ENCODE assay signal across 21 cellular contexts in genomic region chr14:101221549-101222160, GRCh38.
A peak's percentile ranks its signal among the peaks of the same experiment; 100 is the strongest.
DNase-seq lines count a peak whose midpoint lies in the region; ATAC-seq, FAIRE-seq and TF ChIP-seq lines count a peak whose summit lies in the region.
"Had no signal": no experiment of that assay in that cellular context is flagged by ENCODE, and none has a peak within 500 bp of the region (broad histone marks: within the 10 kb centered on the region; RNA-seq: fewer than 3 reads in every experiment).

No MANE protein-coding gene starts in this region.

- ATAC-seq in HG02840 (IDR thresholded peaks at IDR 0.05; ENCODE audit: low FRiP score, unreplicated experiment): no peak

- TF ChIP-seq CTCF in H1 (IDR thresholded peaks at IDR 0.05; ENCODE audit: control extremely low read depth in 1 of 3, insufficient read depth in 1 of 3, low read depth in 1 of 3, low read length in 3 of 3) (no peak), nephron (IDR thresholded peaks at IDR 0.05; ENCODE audit: unreplicated experiment in 3 of 3) (no peak), type B pancreatic cell (conservative IDR thresholded peaks at IDR 0.05) (no peak), MCF 10A (IDR thresholded peaks at IDR 0.05; ENCODE audit: unreplicated experiment) (no peak)

- no peak overlapping the region for H3K4ac ChIP-seq in H1 (replicated peaks; ENCODE audit: insufficient read length, low read depth, low read length)

- intact Hi-C loops in MCF 10A (cut with micrococcal nuclease): no loop called here

- TF ChIP-seq RAD21 in H1 (IDR thresholded peaks at IDR 0.05 in 1 of 2, conservative IDR thresholded peaks at IDR 0.05 in 1 of 2; ENCODE audit: low read depth in 2 of 2, low read length in 2 of 2): no peak

- no peak overlapping the region for H3K4me3 Mint-ChIP-seq in nephron
- H3K4me3 Mint-ChIP-seq in type B pancreatic cell: no peak overlapping the region
- H3K4me3 Mint-ChIP-seq in MCF 10A (ENCODE audit: unreplicated experiment): no peak overlapping the region
- H3K4me3 Mint-ChIP-seq: CD8-positive, alpha-beta memory T cell had no signal

- no peak overlapping the region for H2AFZ ChIP-seq in H1 (ENCODE audit: low read length)

- no peak overlapping the region for H2BK15ac ChIP-seq in H1 (ENCODE audit: low read length)

- WGBS in H1 (ENCODE audit: extremely low coverage in 1 of 2, insufficient coverage in 1 of 2, insufficient read length in 1 of 2, insufficient replicate concordance in 2 of 2, low coverage in 1 of 2, low lambda C conversion rate in 2 of 2, missing lambda C conversion rate in 1 of 2), 2 experiments: 93% methylated on average over 10 of the region's 10 CpGs; no CpG with 5 or more reads in 1 of the 2 experiments

- H3K4me1 Mint-ChIP-seq in nephron (peaks cover 54% of the 10 kb centered on the region), type B pancreatic cell (ENCODE audit: unreplicated experiment) (peaks cover 26% of the 10 kb centered on the region), MCF 10A (ENCODE audit: insufficient read depth, unreplicated experiment) (no peaks in the 10 kb centered on the region)
- H3K4me1 Mint-ChIP-seq: CD8-positive, alpha-beta memory T cell had no signal

- no peak overlapping the region for H2AK5ac ChIP-seq in H1 (ENCODE audit: low read depth, low read length)

- H2BK20ac ChIP-seq in H1 (ENCODE audit: low read length): no peak overlapping the region

- no peaks in the 10 kb centered on the region for H3K9me3 ChIP-seq in H1 (ENCODE audit: insufficient read depth in 2 of 2, low read depth in 1 of 2, low read length in 1 of 2)
- H3K9me3 ChIP-seq: HAP-1 had no signal

- H3K9ac ChIP-seq in H1 (replicated peaks in 1 of 4; ENCODE audit: extremely low read depth in 1 of 4, low read depth in 3 of 4, low read length in 3 of 4): no peak overlapping the region
- H3K9ac ChIP-seq: BLaER1 treated with 17β-estradiol and CSF1 and Interleukin-3, amounts not matched to agents 10 nM and 100 nM had no signal

- no peak overlapping the region for H2BK12ac ChIP-seq in H1 (ENCODE audit: low read depth, low read length)

- no peak overlapping the region for H3K56ac ChIP-seq in H1 (replicated peaks; ENCODE audit: insufficient read length, low read depth, low read length)

- FAIRE-seq in H1 (lab: Jason Lieb, UNC): no peak

- H3K18ac ChIP-seq in H1 (ENCODE audit: extremely low read depth, low read length): no peak overlapping the region

- no TSS peak for BruUV-seq in MCF 10A (replicated peaks; lab: Mats Ljungman, UMichigan)

- TF ChIP-seq EP300 in H1 (IDR thresholded peaks at IDR 0.05; ENCODE audit: borderline replicate concordance in 1 of 2, low read depth in 2 of 2, low read length in 2 of 2): no peak

- no peak overlapping the region for H3K27ac ChIP-seq in H1 (ENCODE audit: low read depth, low read length)
- H3K27ac ChIP-seq: BLaER1 treated with 17β-estradiol and CSF1 and Interleukin-3, amounts not matched to agents 10 nM and 100 nM; HL-60 had no signal

- CTCF ChIA-PET in H1 (lab: Charles Lee; ENCODE audit: partially characterized antibody): interaction anchor here (0.6 to 2.2 kb wide), 5 partner anchors 14 to 566 kb away, joined by 3 to 5 read pairs (median 4); no protein-coding TSS in a partner anchor
- CTCF ChIA-PET in MCF 10A (lab: Yijun Ruan, JAX): interaction anchor here (2.4 kb wide), 1 partner anchor 14 kb away, joined by 12 read pairs; no protein-coding TSS in a partner anchor

- no peaks in the 10 kb centered on the region for H3K23me2 ChIP-seq in H1 (ENCODE audit: low read depth, low read length)

- H3K4me2 ChIP-seq in H1 (ENCODE audit: insufficient read depth in 1 of 2, low read depth in 2 of 2, low read length in 2 of 2): no peak overlapping the region; a peak in 1 of 4 replicates

- peak overlapping the region; percentile 57 for H3K23ac ChIP-seq in H1 (ENCODE audit: insufficient read length)

- no peak overlapping the region for H3K4me3 ChIP-seq in H1 (ENCODE audit: extremely low read depth in 1 of 4, insufficient read depth in 2 of 4, low read depth in 3 of 4, low read length in 4 of 4)
- H3K4me3 ChIP-seq: BLaER1 treated with 17β-estradiol and CSF1 and Interleukin-3, amounts not matched to agents 10 nM and 100 nM; HAP-1 had no signal

- no peak overlapping the region for H2BK120ac ChIP-seq in H1 (replicated peaks; ENCODE audit: low read depth, low read length)

- H3K4me1 ChIP-seq in H1 (replicated peaks in 1 of 4; ENCODE audit: control insufficient read depth in 3 of 4, insufficient read depth in 4 of 4, low read length in 3 of 4): peaks cover 5 to 34% (median 15%) of the 10 kb centered on the region in 4 experiments

- H3K36me3 Mint-ChIP-seq in nephron (ENCODE audit: low read depth): no peaks in the 10 kb centered on the region
- H3K36me3 Mint-ChIP-seq in type B pancreatic cell: no peaks in the 10 kb centered on the region
- no peaks in the 10 kb centered on the region for H3K36me3 Mint-ChIP-seq in MCF 10A (ENCODE audit: insufficient read depth, unreplicated experiment)
- H3K36me3 Mint-ChIP-seq: CD8-positive, alpha-beta memory T cell had no signal

- H3K79me1 ChIP-seq in H1 (ENCODE audit: low read depth, low read length): no peaks in the 10 kb centered on the region

- no peak overlapping the region for H4K8ac ChIP-seq in H1 (ENCODE audit: extremely low read depth, insufficient read depth, low read length)

- H4K5ac ChIP-seq in H1 (ENCODE audit: insufficient read length, low read depth, low read length): no peak overlapping the region

- H3K9me3 Mint-ChIP-seq in nephron (no peaks in the 10 kb centered on the region), type B pancreatic cell (no peaks in the 10 kb centered on the region), MCF 10A (ENCODE audit: unreplicated experiment) (no peaks in the 10 kb centered on the region)

- H3K79me2 ChIP-seq in H1 (ENCODE audit: control insufficient read depth in 1 of 2, insufficient read depth in 2 of 2, low read length in 2 of 2): no peaks in the 10 kb centered on the region

- H3K27me3 Mint-ChIP-seq in nephron (ENCODE audit: low read depth): no peaks in the 10 kb centered on the region
- peaks cover 6% of the 10 kb centered on the region for H3K27me3 Mint-ChIP-seq in type B pancreatic cell
- H3K27me3 Mint-ChIP-seq in MCF 10A (ENCODE audit: insufficient read depth, unreplicated experiment): peaks cover 42% of the 10 kb centered on the region

- no peak for TF ChIP-seq POLR2A in H1 (IDR thresholded peaks at IDR 0.05; ENCODE audit: control extremely low read depth in 1 of 2, low read depth in 2 of 2, low read length in 2 of 2)

- H4K20me1 ChIP-seq in H1 (replicated peaks in 1 of 2; ENCODE audit: control insufficient read depth in 1 of 2, insufficient read depth in 2 of 2, low read length in 2 of 2): no peaks in the 10 kb centered on the region
- H4K20me1 ChIP-seq: BLaER1 treated with 17β-estradiol and CSF1 and Interleukin-3, amounts not matched to agents 10 nM and 100 nM had no signal

- H3K27ac Mint-ChIP-seq in nephron (peak overlapping the region in 2 of 3 experiments; percentile 93 to 97), type B pancreatic cell (no peak overlapping the region), MCF 10A (ENCODE audit: low read depth, unreplicated experiment) (no peak overlapping the region)
- H3K27ac Mint-ChIP-seq: CD8-positive, alpha-beta memory T cell had no signal

- no peak overlapping the region for H4K91ac ChIP-seq in H1 (replicated peaks; ENCODE audit: insufficient read length, low read length)

- no peak overlapping the region for H2BK5ac ChIP-seq in H1 (ENCODE audit: low read depth, low read length)

- POLR2A ChIA-PET in H1 (lab: Charles Lee; ENCODE audit: partially characterized antibody): no interaction called here
- POLR2A ChIA-PET in MCF 10A (lab: Yijun Ruan, JAX): interaction anchor here (0.7 kb wide), 1 partner anchor 661 kb away, joined by 3 read pairs; no protein-coding TSS in a partner anchor

- no peak overlapping the region for H3K14ac ChIP-seq in H1 (ENCODE audit: insufficient read length)

- peaks cover 0 to 15% (median 4%) of the 10 kb centered on the region in 4 experiments; a peak in 4 of 7 replicates for H3K27me3 ChIP-seq in H1 (replicated peaks in 1 of 4; ENCODE audit: control insufficient read depth in 3 of 4, extremely low read depth in 1 of 4, insufficient read depth in 3 of 4, low read length in 3 of 4)
- H3K27me3 ChIP-seq: BLaER1 treated with 17β-estradiol and CSF1 and Interleukin-3, amounts not matched to agents 10 nM and 100 nM had no signal

- no peaks in the 10 kb centered on the region for H3K36me3 ChIP-seq in H1 (ENCODE audit: control insufficient read depth in 2 of 4, insufficient read depth in 4 of 4, low read length in 3 of 4)
- H3K36me3 ChIP-seq: BLaER1 treated with 17β-estradiol and CSF1 and Interleukin-3, amounts not matched to agents 10 nM and 100 nM; HAP-1 had no signal

- DNase-seq in activated CD8-positive, alpha-beta memory T cell treated with anti-CD3 and anti-CD28 coated beads for 24 hours: peak; percentile 32
- no peak for DNase-seq in activated CD8-positive, alpha-beta memory T cell treated with anti-CD3 and anti-CD28 coated beads, Interleukin-2, amount 50 U/mL, for 48 hours
- DNase-seq in H1 (ENCODE audit: low read depth in 1 of 2, low spot score in 2 of 2): no peak
- DNase-seq in type B pancreatic cell (ENCODE audit: extremely low spot score, unreplicated experiment): peak; percentile 53
- DNase-seq in MCF 10A (ENCODE audit: unreplicated experiment): no peak
- no peak for DNase-seq in A172 (ENCODE audit: low spot score)
- DNase-seq: 8988T; CD8-positive, alpha-beta memory T cell; MV-4-11; NCI-H1417; NCI-H1930; NCI-H2171; NCI-H446; NCI-H69; NK-92 treated with Interleukin-12 subunit alpha and Interleukin-12 subunit beta, amount 100 ng/mL, for 24 hours; SIG-M5 had no signal

TF ChIP-seq in H1, 55 proteins besides CTCF, POLR2A, EP300 and RAD21 (continues in another document):
- TF ChIP-seq POU5F1 (IDR thresholded peaks at IDR 0.05; ENCODE audit: low read depth, low read length) (no peak), TAF7 (optimal IDR thresholded peaks at IDR 0.05; ENCODE audit: borderline replicate concordance, low read depth, low read length) (no peak), ATF2 (IDR thresholded peaks at IDR 0.05; ENCODE audit: low read length) (no peak), POLR2AphosphoS5 (IDR thresholded peaks at IDR 0.05; ENCODE audit: low read depth, low read length) (no peak), HDAC2 (IDR thresholded peaks at IDR 0.05; ENCODE audit: borderline replicate concordance in 1 of 2, low read depth in 2 of 2, low read length in 2 of 2) (no peak), SRF (IDR thresholded peaks at IDR 0.05; ENCODE audit: low read depth, low read length) (no peak)

Comparison
In these comparisons a context has a peak if more than half of its experiments do, and no peak if none do; other contexts are left out.
1. DNase-seq: peak in activated CD8-positive, alpha-beta memory T cell treated with anti-CD3 and anti-CD28 coated beads for 24 hours (single experiment) and type B pancreatic cell (single experiment); none in activated CD8-positive, alpha-beta memory T cell treated with anti-CD3 and anti-CD28 coated beads, Interleukin-2, amount 50 U/mL, for 48 hours (single experiment), H1 (0 of 2), MCF 10A (single experiment) and A172 (single experiment).
2. H3K27ac Mint-ChIP-seq: peak in nephron (2 of 3); none in type B pancreatic cell (single experiment) and MCF 10A (single experiment).